Comparison of ENCODE assay signal across 18 cellular contexts in genomic region chr13:96844195-96844594, GRCh38.
"Had no signal": no experiment of that assay in that cellular context is flagged by ENCODE, and none has a peak within 500 bp of the region (broad histone marks: within the 10 kb centered on the region; RNA-seq: fewer than 3 reads in every experiment).

No MANE protein-coding gene starts in this region.

- H3K4me1 ChIP-seq: left lung, neural progenitor cell, psoas muscle, sigmoid colon, testis, tibial artery had no signal

- H3K4me3 ChIP-seq: left lung, neural progenitor cell, psoas muscle, sigmoid colon, testis, tibial artery, upper lobe of left lung had no signal

- H3K27ac ChIP-seq: left lung, neural progenitor cell, psoas muscle, sigmoid colon, testis, tibial artery, upper lobe of left lung had no signal

- H3K9ac ChIP-seq: neural progenitor cell had no signal

- DNase-seq: cortex of kidney; effector CD4-positive, alpha-beta T cell; left cardiac atrium; left lung; mesenchymal stem cell; midbrain; naive thymus-derived CD4-positive, alpha-beta T cell; psoas muscle; right cardiac atrium; sigmoid colon; stimulated activated CD4-positive, alpha-beta T cell treated with anti-CD3 and anti-CD28 coated beads, Interleukin-2, amount 100 ng/mL, for 24 hours; stimulated activated CD4-positive, alpha-beta T cell treated with anti-CD3 and anti-CD28 coated beads, Interleukin-4, amount 100 ng/mL, for 24 hours; stimulated activated naive CD8-positive, alpha-beta T cell treated with anti-CD3 and anti-CD28 coated beads, Interleukin-15, Interleukin-2, amounts not matched to agents 100 U/mL and 50 U/mL, for 24 hours; substantia nigra; testis; tibial artery; upper lobe of left lung had no signal

- H3K27me3 ChIP-seq: left lung, neural progenitor cell, sigmoid colon, testis, tibial artery, upper lobe of left lung had no signal

- H3K36me3 ChIP-seq: left lung, sigmoid colon, tibial artery, upper lobe of left lung had no signal

- H3K4me2 ChIP-seq: neural progenitor cell had no signal
